12 cellular contexts compared by ENCODE assay signal in genomic region chr14:92093320-92093719, GRCh38. TPM values are rescaled to one million over a fixed set of nuclear protein-coding genes. Genes with fewer than 3 reads are reported as not detected.
A peak's percentile ranks its signal among the peaks of the same experiment; 100 is the strongest.
DNase-seq lines count a peak whose midpoint lies in the region; ATAC-seq, FAIRE-seq and TF ChIP-seq lines count a peak whose summit lies in the region.
"Had no signal": no experiment of that assay in that cellular context is flagged by ENCODE, and none has a peak within 500 bp of the region (broad histone marks: within the 10 kb centered on the region; RNA-seq: fewer than 3 reads in every experiment).

No MANE protein-coding gene starts in this region.

- no peak for FAIRE-seq in HepG2 (lab: Jason Lieb, UNC)

- in situ Hi-C loops in GM23248 (cut with MboI), result no loop called here
- in situ Hi-C loops in HepG2 (cut with HindIII; ENCODE audit: extremely low pct_ligation_motif_present, low pct_unique_long_range_greater_than_20kb), result no loop called here

- no peaks in the 10 kb centered on the region for H3K4me1 ChIP-seq in GM23248 (ENCODE audit: insufficient read depth)
- H3K4me1 ChIP-seq in HepG2 (ENCODE audit: insufficient read depth, low read length), result no peaks in the 10 kb centered on the region
- H3K4me1 ChIP-seq: upper lobe of left lung had no signal

- no peak overlapping the region for H3K27ac ChIP-seq in GM23248
- no peak overlapping the region for H3K27ac ChIP-seq in HepG2 (ENCODE audit: extremely low read length, insufficient read depth, low read length)
- H3K27ac ChIP-seq: dorsolateral prefrontal cortex, upper lobe of left lung had no signal

- DNase-seq in D341Med (ENCODE audit: low spot score) (peak; percentile 58), GM23248 (peak; percentile 8), HepG2 (ENCODE audit: low spot score) (no peak), NCI-H1048 (lab: John Stamatoyannopoulos, UW) (no peak), OCI-M1 (lab: John Stamatoyannopoulos, UW) (no peak), NCI-H1694 treated with DMSO at 0.1 percent for 48 hours (lab: John Stamatoyannopoulos, UW) (no peak)
- DNase-seq: Calu3, dorsolateral prefrontal cortex, upper lobe of left lung had no signal

- H3K9me2 ChIP-seq in GM23248 (ENCODE audit: insufficient read depth), result no peaks in the 10 kb centered on the region

- ATAC-seq in SK-N-SH treated with all-trans-retinoic acid at 6 μM for 48 hours (peak; percentile 44; the same call in 1 of the 3 replicates), HepG2 (peak; percentile 66), GM21717 (IDR thresholded peaks at IDR 0.05; ENCODE audit: unreplicated experiment) (no peak)
- ATAC-seq: sciatic nerve had no signal

- POLR2A ChIA-PET in HepG2 (lab: Yijun Ruan, JAX), result interaction anchor here (2.2 kb wide), 1 partner anchor 13 kb away, joined by 10 read pairs; the partner anchor contains the start of gene ATXN3

- no peak overlapping the region for H3K4me3 ChIP-seq in GM23248
- H3K4me3 ChIP-seq in HepG2 (replicated peaks in 1 of 3; ENCODE audit: insufficient read depth in 1 of 3, low read depth in 2 of 3, low read length in 3 of 3), result no peak overlapping the region
- H3K4me3 ChIP-seq: dorsolateral prefrontal cortex, upper lobe of left lung had no signal

- TF ChIP-seq EP300 in HepG2 (IDR thresholded peaks at IDR 0.05; ENCODE audit: low read depth in 2 of 2, low read length in 2 of 2), result no peak
- TF ChIP-seq EP300 in HepG2 (CRISPR knock-in tag; IDR thresholded peaks at IDR 0.05; ENCODE audit: borderline replicate concordance), result no peak

- CTCF ChIA-PET in HepG2 (lab: Yijun Ruan, JAX; ENCODE audit: low intra/inter-chr PET ratio, low total read pairs), result no interaction called here

- no peak overlapping the region for H2AFZ ChIP-seq in GM23248
- H2AFZ ChIP-seq in HepG2 (ENCODE audit: low read length), result no peak overlapping the region

- BruUV-seq in HepG2 (replicated peaks; lab: Mats Ljungman, UMichigan), result no TSS peak

- TF ChIP-seq RAD21 in HepG2 (CRISPR knock-in tag; IDR thresholded peaks at IDR 0.05), result no peak

- H3F3A ChIP-seq in GM23248 (ENCODE audit: insufficient read depth), result no peaks in the 10 kb centered on the region

- WGBS in GM23248 (ENCODE audit: low coverage in 1 of 2, low lambda C conversion rate in 2 of 2, missing lambda C conversion rate in 2 of 2), 2 experiments, result 42 to 56% methylated on average over 1 of the region's 1 CpG
- 58% methylated on average over 1 of the region's 1 CpG for WGBS in HepG2 (ENCODE audit: low lambda C conversion rate)

- intact Hi-C loops in HepG2 (cut with micrococcal nuclease; ENCODE audit: unreplicated experiment), result no loop called here

- H3K36me3 ChIP-seq in GM23248 (ENCODE audit: low read depth), result peaks cover 16% of the 10 kb centered on the region; the same call in 1 of the 2 replicates
- H3K36me3 ChIP-seq in HepG2 (replicated peaks in 1 of 2; ENCODE audit: control insufficient read depth in 1 of 2, insufficient read depth in 2 of 2, low read length in 2 of 2), result peaks cover 2 to 17% of the 10 kb centered on the region in 2 experiments; a peak in 2 of 5 replicates

- no peaks in the 10 kb centered on the region for H3K27me3 ChIP-seq in GM23248 (replicated peaks; ENCODE audit: insufficient read depth)
- H3K27me3 ChIP-seq in HepG2 (ENCODE audit: control insufficient read depth in 1 of 2, insufficient read depth in 2 of 2, low read length in 2 of 2), result no peaks in the 10 kb centered on the region
- H3K27me3 ChIP-seq: dorsolateral prefrontal cortex, upper lobe of left lung had no signal

- TF ChIP-seq POLR2A in HepG2 (IDR thresholded peaks at IDR 0.05; ENCODE audit: insufficient read depth in 1 of 2, low read depth in 2 of 2, low read length in 2 of 2), result no peak

- no peak overlapping the region for H3K9ac ChIP-seq in GM23248
- no peak overlapping the region for H3K9ac ChIP-seq in HepG2 (ENCODE audit: insufficient read depth, low read depth, low read length)

- H3K79me2 ChIP-seq in GM23248 (ENCODE audit: insufficient read depth) (peaks cover 35% of the 10 kb centered on the region), HepG2 (ENCODE audit: insufficient read depth, low read length) (peaks cover 8% of the 10 kb centered on the region)

- H3K4me2 ChIP-seq in GM23248 (ENCODE audit: unreplicated experiment), result no peak overlapping the region
- no peak overlapping the region for H3K4me2 ChIP-seq in HepG2 (ENCODE audit: low read depth, low read length)

- peak; percentile 55 for TF ChIP-seq CTCF in HepG2 (CRISPR knock-in tag; IDR thresholded peaks at IDR 0.05)

- H3K9me3 ChIP-seq in GM23248 (ENCODE audit: low read depth) (no peaks in the 10 kb centered on the region), HepG2 (ENCODE audit: low read length) (no peaks in the 10 kb centered on the region)
- H3K9me3 ChIP-seq: upper lobe of left lung had no signal

- no peaks in the 10 kb centered on the region for H4K20me1 ChIP-seq in GM23248 (ENCODE audit: insufficient read depth)
- H4K20me1 ChIP-seq in HepG2 (ENCODE audit: insufficient read depth, low read length), result no peaks in the 10 kb centered on the region

RNA-seq across cellular contexts. Expression of gene ATXN3, which starts 13.1 kb away (rescaled TPM):
- total RNA-seq in GM23248 (2014; rRNA removed; shearing (Covaris generic)), result 35.7 and 75.6 TPM in 2 replicates
- polyA plus RNA-seq in GM23248 (2016; fragmentation: Nextera tagmentation; extraction: Ambion mirVana) (19.4 and 25.9 TPM in 2 replicates), HepG2 (2011; rRNA removed) (12.1 and 14.9 TPM in 2 replicates)
- 17.3 and 30.2 TPM in 2 replicates for total RNA-seq in HepG2 (2016; rRNA removed; fragmentation: Illumina TruSeq; extraction: Trizol)
- 8.2 and 12.8 TPM in 2 replicates for total RNA-seq in HepG2 (2016; cell fraction: cytosol; rRNA removed; fragmentation: Illumina TruSeq; extraction: Trizol; ENCODE audit: low read depth)
- 17.9 and 30.9 TPM in 2 replicates for total RNA-seq in HepG2 (2016; cell fraction: insoluble cytoplasmic fraction; rRNA removed; fragmentation: Illumina TruSeq; extraction: Trizol)
- total RNA-seq in HepG2 (2016; cell fraction: membrane; rRNA removed; fragmentation: Illumina TruSeq; extraction: Trizol), result 10.9 and 11.2 TPM in 2 replicates
- total RNA-seq in HepG2 (2016; cell fraction: nucleus; rRNA removed; fragmentation: Illumina TruSeq; extraction: Trizol), result 9.1 and 10.8 TPM in 2 replicates
- polyA plus RNA-seq in HepG2 (2011; cell fraction: cytosol; rRNA removed), result 3.8 and 8.6 TPM in 2 replicates
- polyA plus RNA-seq in HepG2 (2011; cell fraction: nucleus; rRNA removed), result 9.3 and 13.5 TPM in 2 replicates
- polyA plus RNA-seq in HepG2 (2012), result 23.7 and 26.2 TPM in 2 replicates
- polyA plus RNA-seq in HepG2 (2016; cell fraction: cytosol; fragmentation: Illumina TruSeq; extraction: Trizol; ENCODE audit: low read depth), result 5.5 and 6.3 TPM in 2 replicates
- polyA plus RNA-seq in HepG2 (2016; cell fraction: insoluble cytoplasmic fraction; fragmentation: Illumina TruSeq; extraction: Trizol; ENCODE audit: low read depth), result 23.9 and 31.5 TPM in 2 replicates
- polyA plus RNA-seq in HepG2 (2016; cell fraction: membrane; fragmentation: Illumina TruSeq; extraction: Trizol; ENCODE audit: low read depth), result 8.0 and 8.3 TPM in 2 replicates
- 12.2 and 14.0 TPM in 2 replicates for polyA plus RNA-seq in HepG2 (2016; cell fraction: nucleus; fragmentation: Illumina TruSeq; extraction: Trizol; ENCODE audit: insufficient read depth, low read depth)
- 6.6 and 8.1 TPM in 2 replicates for polyA minus RNA-seq in HepG2 (2011; rRNA and poly(A)+ RNA removed; ENCODE audit: low replicate concordance)
- polyA minus RNA-seq in HepG2 (2011; cell fraction: cytosol; rRNA and poly(A)+ RNA removed), result 6.9 and 11.4 TPM in 2 replicates
- polyA minus RNA-seq in HepG2 (2011; cell fraction: nucleus; rRNA and poly(A)+ RNA removed), result 30.8 and 48.7 TPM in 2 replicates

RNA-seq across cellular contexts. Expression of gene NDUFB1, which starts 28.2 kb away (rescaled TPM):
- 136 and 144 TPM in 2 replicates for total RNA-seq in GM23248 (2014; rRNA removed; shearing (Covaris generic))
- polyA plus RNA-seq in GM23248 (2016; fragmentation: Nextera tagmentation; extraction: Ambion mirVana) (321 and 336 TPM in 2 replicates), HepG2 (2011; rRNA removed) (161 and 181 TPM in 2 replicates)
- 281 and 308 TPM in 2 replicates for total RNA-seq in HepG2 (2016; rRNA removed; fragmentation: Illumina TruSeq; extraction: Trizol)
- total RNA-seq in HepG2 (2016; cell fraction: cytosol; rRNA removed; fragmentation: Illumina TruSeq; extraction: Trizol; ENCODE audit: low read depth), result 148 and 180 TPM in 2 replicates
- 301 and 366 TPM in 2 replicates for total RNA-seq in HepG2 (2016; cell fraction: insoluble cytoplasmic fraction; rRNA removed; fragmentation: Illumina TruSeq; extraction: Trizol)
- total RNA-seq in HepG2 (2016; cell fraction: membrane; rRNA removed; fragmentation: Illumina TruSeq; extraction: Trizol), result 205 and 231 TPM in 2 replicates
- total RNA-seq in HepG2 (2016; cell fraction: nucleus; rRNA removed; fragmentation: Illumina TruSeq; extraction: Trizol), result 97.1 and 99.3 TPM in 2 replicates
- 81.2 and 134 TPM in 2 replicates for polyA plus RNA-seq in HepG2 (2011; cell fraction: cytosol; rRNA removed)
- polyA plus RNA-seq in HepG2 (2011; cell fraction: nucleus; rRNA removed), result 34.4 and 63.6 TPM in 2 replicates
- 200 and 215 TPM in 2 replicates for polyA plus RNA-seq in HepG2 (2012)
- 129 and 163 TPM in 2 replicates for polyA plus RNA-seq in HepG2 (2016; cell fraction: cytosol; fragmentation: Illumina TruSeq; extraction: Trizol; ENCODE audit: low read depth)
- polyA plus RNA-seq in HepG2 (2016; cell fraction: insoluble cytoplasmic fraction; fragmentation: Illumina TruSeq; extraction: Trizol; ENCODE audit: low read depth), result 299 and 333 TPM in 2 replicates
- polyA plus RNA-seq in HepG2 (2016; cell fraction: membrane; fragmentation: Illumina TruSeq; extraction: Trizol; ENCODE audit: low read depth), result 160 and 196 TPM in 2 replicates
- 160 and 173 TPM in 2 replicates for polyA plus RNA-seq in HepG2 (2016; cell fraction: nucleus; fragmentation: Illumina TruSeq; extraction: Trizol; ENCODE audit: insufficient read depth, low read depth)
- polyA minus RNA-seq in HepG2 (2011; rRNA and poly(A)+ RNA removed; ENCODE audit: low replicate concordance), result 10.0 and 87.1 TPM in 2 replicates
- 6.1 and 9.8 TPM in 2 replicates for polyA minus RNA-seq in HepG2 (2011; cell fraction: cytosol; rRNA and poly(A)+ RNA removed)
- polyA minus RNA-seq in HepG2 (2011; cell fraction: nucleus; rRNA and poly(A)+ RNA removed), result 27.4 and 28.5 TPM in 2 replicates

RNA-seq across cellular contexts. Expression of gene CPSF2, which starts 28.4 kb away (rescaled TPM):
- 38.7 and 53.6 TPM in 2 replicates for total RNA-seq in GM23248 (2014; rRNA removed; shearing (Covaris generic))
- polyA plus RNA-seq in GM23248 (2016; fragmentation: Nextera tagmentation; extraction: Ambion mirVana) (41.0 and 42.6 TPM in 2 replicates), HepG2 (2011; rRNA removed) (10.7 and 14.3 TPM in 2 replicates)
- total RNA-seq in HepG2 (2016; rRNA removed; fragmentation: Illumina TruSeq; extraction: Trizol), result 67.9 and 126 TPM in 2 replicates
- total RNA-seq in HepG2 (2016; cell fraction: cytosol; rRNA removed; fragmentation: Illumina TruSeq; extraction: Trizol; ENCODE audit: low read depth), result 5.2 and 6.2 TPM in 2 replicates
- 71.1 and 122 TPM in 2 replicates for total RNA-seq in HepG2 (2016; cell fraction: insoluble cytoplasmic fraction; rRNA removed; fragmentation: Illumina TruSeq; extraction: Trizol)
- total RNA-seq in HepG2 (2016; cell fraction: membrane; rRNA removed; fragmentation: Illumina TruSeq; extraction: Trizol), result 23.7 and 26.0 TPM in 2 replicates
- total RNA-seq in HepG2 (2016; cell fraction: nucleus; rRNA removed; fragmentation: Illumina TruSeq; extraction: Trizol), result 34.9 and 39.9 TPM in 2 replicates
- 4.9 and 7.7 TPM in 2 replicates for polyA plus RNA-seq in HepG2 (2011; cell fraction: cytosol; rRNA removed)
- 5.0 and 6.4 TPM in 2 replicates for polyA plus RNA-seq in HepG2 (2011; cell fraction: nucleus; rRNA removed)
- polyA plus RNA-seq in HepG2 (2012), result 27.2 and 30.2 TPM in 2 replicates
- polyA plus RNA-seq in HepG2 (2016; cell fraction: cytosol; fragmentation: Illumina TruSeq; extraction: Trizol; ENCODE audit: low read depth), result 1.8 and 2.2 TPM in 2 replicates
- 70.0 and 76.2 TPM in 2 replicates for polyA plus RNA-seq in HepG2 (2016; cell fraction: insoluble cytoplasmic fraction; fragmentation: Illumina TruSeq; extraction: Trizol; ENCODE audit: low read depth)
- 7.1 and 7.7 TPM in 2 replicates for polyA plus RNA-seq in HepG2 (2016; cell fraction: membrane; fragmentation: Illumina TruSeq; extraction: Trizol; ENCODE audit: low read depth)
- 28.6 and 32.2 TPM in 2 replicates for polyA plus RNA-seq in HepG2 (2016; cell fraction: nucleus; fragmentation: Illumina TruSeq; extraction: Trizol; ENCODE audit: insufficient read depth, low read depth)
- 24.1 and 74.5 TPM in 2 replicates for polyA minus RNA-seq in HepG2 (2011; rRNA and poly(A)+ RNA removed; ENCODE audit: low replicate concordance)
- 17.9 and 23.4 TPM in 2 replicates for polyA minus RNA-seq in HepG2 (2011; cell fraction: cytosol; rRNA and poly(A)+ RNA removed)
- polyA minus RNA-seq in HepG2 (2011; cell fraction: nucleus; rRNA and poly(A)+ RNA removed), result 18.8 and 29.1 TPM in 2 replicates

RNA-seq across cellular contexts. Expression of gene TRIP11, which starts 53.5 kb away (rescaled TPM):
- 24.1 and 27.4 TPM in 2 replicates for total RNA-seq in GM23248 (2014; rRNA removed; shearing (Covaris generic))
- 65.4 and 69.5 TPM in 2 replicates for polyA plus RNA-seq in GM23248 (2016; fragmentation: Nextera tagmentation; extraction: Ambion mirVana)
- 32.8 and 51.4 TPM in 2 replicates for total RNA-seq in HepG2 (2016; rRNA removed; fragmentation: Illumina TruSeq; extraction: Trizol)
- total RNA-seq in HepG2 (2016; cell fraction: cytosol; rRNA removed; fragmentation: Illumina TruSeq; extraction: Trizol; ENCODE audit: low read depth), result 4.5 and 7.6 TPM in 2 replicates
- 30.2 and 44.1 TPM in 2 replicates for total RNA-seq in HepG2 (2016; cell fraction: insoluble cytoplasmic fraction; rRNA removed; fragmentation: Illumina TruSeq; extraction: Trizol)
- total RNA-seq in HepG2 (2016; cell fraction: membrane; rRNA removed; fragmentation: Illumina TruSeq; extraction: Trizol), result 8.8 and 11.2 TPM in 2 replicates
- total RNA-seq in HepG2 (2016; cell fraction: nucleus; rRNA removed; fragmentation: Illumina TruSeq; extraction: Trizol), result 50.4 and 51.2 TPM in 2 replicates
- polyA plus RNA-seq in HepG2 (2011; rRNA removed), result 10.5 and 10.9 TPM in 2 replicates
- polyA plus RNA-seq in HepG2 (2011; cell fraction: cytosol; rRNA removed), result 4.2 and 5.2 TPM in 2 replicates
- 6.4 and 6.6 TPM in 2 replicates for polyA plus RNA-seq in HepG2 (2011; cell fraction: nucleus; rRNA removed)
- 8.6 and 12.1 TPM in 2 replicates for polyA plus RNA-seq in HepG2 (2012)
- 2.6 and 3.0 TPM in 2 replicates for polyA plus RNA-seq in HepG2 (2016; cell fraction: cytosol; fragmentation: Illumina TruSeq; extraction: Trizol; ENCODE audit: low read depth)
- polyA plus RNA-seq in HepG2 (2016; cell fraction: insoluble cytoplasmic fraction; fragmentation: Illumina TruSeq; extraction: Trizol; ENCODE audit: low read depth), result 11.0 and 13.4 TPM in 2 replicates
- polyA plus RNA-seq in HepG2 (2016; cell fraction: membrane; fragmentation: Illumina TruSeq; extraction: Trizol; ENCODE audit: low read depth), result 2.5 and 2.9 TPM in 2 replicates
- polyA plus RNA-seq in HepG2 (2016; cell fraction: nucleus; fragmentation: Illumina TruSeq; extraction: Trizol; ENCODE audit: insufficient read depth, low read depth), result 17.1 and 18.5 TPM in 2 replicates
- 41.3 and 64.9 TPM in 2 replicates for polyA minus RNA-seq in HepG2 (2011; rRNA and poly(A)+ RNA removed; ENCODE audit: low replicate concordance)
- polyA minus RNA-seq in HepG2 (2011; cell fraction: cytosol; rRNA and poly(A)+ RNA removed), result 26.4 and 27.7 TPM in 2 replicates
- 37.2 and 66.0 TPM in 2 replicates for polyA minus RNA-seq in HepG2 (2011; cell fraction: nucleus; rRNA and poly(A)+ RNA removed)

Comparison
In these comparisons a context has a peak if more than half of its experiments do, and no peak if none do; other contexts are left out.
1. DNase-seq: peak in D341Med (single experiment) and GM23248 (single experiment); none in HepG2 (single experiment), NCI-H1048 (single experiment), OCI-M1 (single experiment) and NCI-H1694 treated with DMSO at 0.1 percent for 48 hours (single experiment).